26 cellular contexts compared by ENCODE assay signal in genomic region chr12:42631507-42631906, GRCh38. TPM values are rescaled to one million over a fixed set of nuclear protein-coding genes. Genes with fewer than 3 reads are reported as not detected.
DNase-seq lines count a peak whose midpoint lies in the region; ATAC-seq, FAIRE-seq and TF ChIP-seq lines count a peak whose summit lies in the region.
"Had no signal": no experiment of that assay in that cellular context is flagged by ENCODE, and none has a peak within 500 bp of the region (broad histone marks: within the 10 kb centered on the region; RNA-seq: fewer than 3 reads in every experiment).

No MANE protein-coding gene starts in this region.

- TF ChIP-seq RAD21 in K562 (CRISPR knock-in tag; conservative IDR thresholded peaks at IDR 0.05 in 1 of 2, IDR thresholded peaks at IDR 0.05 in 1 of 2) = no peak

- no peaks in the 10 kb centered on the region for H3K36me3 ChIP-seq in K562 (ENCODE audit: control insufficient read depth, insufficient read depth, low read length)
- H3K36me3 ChIP-seq: gastrocnemius medialis, stomach, upper lobe of left lung, WERI-Rb-1 had no signal

- in situ Hi-C loops in K562 (cut with MboI) = no loop called here

- H3K4me3 Mint-ChIP-seq in Calu3 (ENCODE audit: low read depth, unreplicated experiment) = no peak overlapping the region
- no peak overlapping the region for H3K4me3 Mint-ChIP-seq in nephron
- H3K4me3 Mint-ChIP-seq in effector memory CD8-positive, alpha-beta T cell = no peak overlapping the region
- H3K4me3 Mint-ChIP-seq: activated CD4-positive, alpha-beta memory T cell treated with anti-CD3 and anti-CD28 coated beads for 36 hours; activated naive CD4-positive, alpha-beta T cell treated with anti-CD3 and anti-CD28 coated beads, Interleukin-2, amount 50 U/mL, for 24 hours; activated T-cell treated with anti-CD3 and anti-CD28 coated beads, Interleukin-2, amount 50 U/mL, for 4 hours; brain; CD8-positive, alpha-beta T cell; IgD-negative memory B cell had no signal

- no peak for TF ChIP-seq EP300 in K562 (IDR thresholded peaks at IDR 0.05; ENCODE audit: low read length)

- H4K20me1 ChIP-seq in K562 (replicated peaks; ENCODE audit: control insufficient read depth, insufficient read depth, low read length) = no peaks in the 10 kb centered on the region

- no peak overlapping the region for H2AFZ ChIP-seq in K562 (ENCODE audit: low read depth, low read length)

- 37% methylated on average over 1 of the region's 1 CpG for WGBS in K562 (ENCODE audit: insufficient coverage, low coverage, missing lambda C conversion rate)

- no peak for DNase-seq in Calu3
- peak; percentile 98 for DNase-seq in NOMO-1 treated with DMSO at 0.1 percent for 48 hours (lab: John Stamatoyannopoulos, UW; ENCODE audit: unreplicated experiment)
- DNase-seq in K562 (ENCODE audit: extremely low read depth in 1 of 4, low spot score in 3 of 4) = no peak
- no peak for DNase-seq in effector memory CD8-positive, alpha-beta T cell
- no peak for DNase-seq in RWPE1 (ENCODE audit: low spot score)
- DNase-seq: ACHN; activated CD4-positive, alpha-beta memory T cell treated with anti-CD3 and anti-CD28 coated beads for 36 hours; activated T-cell treated with anti-CD3 and anti-CD28 coated beads, Interleukin-2, amount 50 U/mL, for 4 hours; CD8-positive, alpha-beta T cell; cortex of kidney; DMS79; gastrocnemius medialis; H7; NCI-H1105 treated with DMSO at 0.1 percent for 48 hours; stomach; upper lobe of left lung; WERI-Rb-1 had no signal

- BruUV-seq in Calu3 (replicated peaks; lab: Mats Ljungman, UMichigan) (no TSS peak), K562 (replicated peaks; lab: Mats Ljungman, UMichigan) (no TSS peak)

- TF ChIP-seq CTCF in Calu3 (IDR thresholded peaks at IDR 0.05; ENCODE audit: unreplicated experiment) (no peak), K562 (IDR thresholded peaks at IDR 0.05 in 2 of 3, conservative IDR thresholded peaks at IDR 0.05 in 1 of 3; ENCODE audit: insufficient read depth in 2 of 3, low read depth in 1 of 3, low read length in 3 of 3) (no peak), nephron (IDR thresholded peaks at IDR 0.05; ENCODE audit: unreplicated experiment in 3 of 3) (no peak), RWPE1 (conservative IDR thresholded peaks at IDR 0.05; ENCODE audit: low read depth) (no peak)

- H3K27ac Mint-ChIP-seq in Calu3 (ENCODE audit: unreplicated experiment) (peak overlapping the region; percentile 17), nephron (peak overlapping the region; percentile 11 to 56 (median 25))
- H3K27ac Mint-ChIP-seq in effector memory CD8-positive, alpha-beta T cell = no peak overlapping the region
- H3K27ac Mint-ChIP-seq: activated CD4-positive, alpha-beta memory T cell treated with anti-CD3 and anti-CD28 coated beads for 36 hours; activated naive CD4-positive, alpha-beta T cell treated with anti-CD3 and anti-CD28 coated beads, Interleukin-2, amount 50 U/mL, for 24 hours; CD8-positive, alpha-beta T cell; IgD-negative memory B cell had no signal

- no peaks in the 10 kb centered on the region for H3K79me2 ChIP-seq in K562 (ENCODE audit: control insufficient read depth, insufficient read depth, low read length)

- no peak for TF ChIP-seq POLR2A in K562 (conservative IDR thresholded peaks at IDR 0.05)

- H3K9me1 ChIP-seq in K562 (ENCODE audit: control insufficient read depth, insufficient read depth, low read length) = no peaks in the 10 kb centered on the region

- no peaks in the 10 kb centered on the region for H3K4me1 ChIP-seq in K562 (replicated peaks in 1 of 2; ENCODE audit: control insufficient read depth in 2 of 2, insufficient read depth in 2 of 2, low read length in 2 of 2)
- H3K4me1 ChIP-seq: stomach, upper lobe of left lung had no signal

- H3K4me3 ChIP-seq in K562 = no peak overlapping the region
- H3K4me3 ChIP-seq: gastrocnemius medialis, stomach, upper lobe of left lung had no signal

- H3K27ac ChIP-seq in K562 (ENCODE audit: extremely low read depth, low read depth, low read length) (no peak overlapping the region), RWPE1 (no peak overlapping the region)
- H3K27ac ChIP-seq: gastrocnemius medialis, stomach, upper lobe of left lung, WERI-Rb-1 had no signal

- no peaks in the 10 kb centered on the region for H3K9me3 ChIP-seq in K562 (replicated peaks; ENCODE audit: control insufficient read depth, insufficient read depth, low read depth, low read length)
- H3K9me3 ChIP-seq: gastrocnemius medialis, stomach, upper lobe of left lung had no signal

- ATAC-seq in K562 = no peak
- ATAC-seq in GM21723 (IDR thresholded peaks at IDR 0.05; ENCODE audit: unreplicated experiment) = no peak
- no peak for ATAC-seq in GM21390 (IDR thresholded peaks at IDR 0.05; ENCODE audit: unreplicated experiment)
- ATAC-seq in effector memory CD8-positive, alpha-beta T cell (replicated peaks) = no peak
- ATAC-seq: activated T-cell treated with anti-CD3 and anti-CD28 coated beads, Interleukin-2, amount 50 U/mL, for 4 hours; CD8-positive, alpha-beta T cell; gastrocnemius medialis; left lobe of liver; sciatic nerve had no signal

- CTCF ChIA-PET in Calu3 (lab: Charles Lee) = no interaction called here
- CTCF ChIA-PET in K562 (lab: Yijun Ruan, JAX; ENCODE audit: low intra/inter-chr PET ratio) = no interaction called here
- CTCF ChIA-PET in RWPE1 (lab: Yijun Ruan, JAX) = no interaction called here

- no peak overlapping the region for H3K9ac ChIP-seq in K562 (ENCODE audit: insufficient read depth in 1 of 2, low read depth in 2 of 2, low read length in 2 of 2)

- H3K4me2 ChIP-seq in K562 (ENCODE audit: insufficient read depth, low read length) = no peak overlapping the region

- no peaks in the 10 kb centered on the region for H3K36me3 Mint-ChIP-seq in Calu3 (ENCODE audit: insufficient read depth, unreplicated experiment)
- H3K36me3 Mint-ChIP-seq in nephron (ENCODE audit: low read depth) = no peaks in the 10 kb centered on the region
- H3K36me3 Mint-ChIP-seq in effector memory CD8-positive, alpha-beta T cell (ENCODE audit: insufficient read depth) = no peaks in the 10 kb centered on the region
- H3K36me3 Mint-ChIP-seq: activated CD4-positive, alpha-beta memory T cell treated with anti-CD3 and anti-CD28 coated beads for 36 hours; activated naive CD4-positive, alpha-beta T cell treated with anti-CD3 and anti-CD28 coated beads, Interleukin-2, amount 50 U/mL, for 24 hours; brain; CD8-positive, alpha-beta T cell; IgD-negative memory B cell had no signal

- no peaks in the 10 kb centered on the region for H3K27me3 ChIP-seq in K562 (ENCODE audit: control insufficient read depth in 2 of 2, insufficient read depth in 2 of 2, low read length in 2 of 2)
- H3K27me3 ChIP-seq: gastrocnemius medialis, stomach, upper lobe of left lung had no signal

- intact Hi-C loops in Calu3 (cut with micrococcal nuclease; ENCODE audit: unreplicated experiment) = no loop called here
- intact Hi-C loops in K562 (cut with micrococcal nuclease) = no loop called here

- no peaks in the 10 kb centered on the region for H3K9me3 Mint-ChIP-seq in Calu3 (ENCODE audit: low read depth, unreplicated experiment)
- peaks cover 10% of the 10 kb centered on the region for H3K9me3 Mint-ChIP-seq in nephron
- H3K9me3 Mint-ChIP-seq in effector memory CD8-positive, alpha-beta T cell = peaks cover 0 to 2% of the 10 kb centered on the region in 2 donors
- H3K9me3 Mint-ChIP-seq: activated CD4-positive, alpha-beta memory T cell treated with anti-CD3 and anti-CD28 coated beads for 36 hours; activated naive CD4-positive, alpha-beta T cell treated with anti-CD3 and anti-CD28 coated beads, Interleukin-2, amount 50 U/mL, for 24 hours; activated T-cell treated with anti-CD3 and anti-CD28 coated beads, Interleukin-2, amount 50 U/mL, for 4 hours; CD8-positive, alpha-beta T cell had no signal

- H3K4me1 Mint-ChIP-seq in Calu3 (ENCODE audit: low read depth, unreplicated experiment) (no peaks in the 10 kb centered on the region), nephron (peaks cover 36% of the 10 kb centered on the region)
- H3K4me1 Mint-ChIP-seq in effector memory CD8-positive, alpha-beta T cell (ENCODE audit: low read depth in 2 of 2) = no peaks in the 10 kb centered on the region
- H3K4me1 Mint-ChIP-seq: activated naive CD4-positive, alpha-beta T cell treated with anti-CD3 and anti-CD28 coated beads, Interleukin-2, amount 50 U/mL, for 24 hours; IgD-negative memory B cell had no signal

- H3K27me3 Mint-ChIP-seq in Calu3 (ENCODE audit: unreplicated experiment) = no peaks in the 10 kb centered on the region
- H3K27me3 Mint-ChIP-seq in nephron (ENCODE audit: low read depth) = no peaks in the 10 kb centered on the region
- H3K27me3 Mint-ChIP-seq in effector memory CD8-positive, alpha-beta T cell = no peaks in the 10 kb centered on the region
- H3K27me3 Mint-ChIP-seq: activated CD4-positive, alpha-beta memory T cell treated with anti-CD3 and anti-CD28 coated beads for 36 hours; activated naive CD4-positive, alpha-beta T cell treated with anti-CD3 and anti-CD28 coated beads, Interleukin-2, amount 50 U/mL, for 24 hours had no signal

- no peak for FAIRE-seq in K562 (lab: Jason Lieb, UNC)
- FAIRE-seq: endothelial cell of umbilical vein had no signal

- POLR2A ChIA-PET in K562 (lab: Yijun Ruan, JAX) (interaction anchor here (0.6 kb wide), 1 partner anchor 22 kb away, joined by 4 read pairs; no protein-coding TSS in a partner anchor), RWPE1 (lab: Yijun Ruan, JAX; ENCODE audit: low non-redundant PET) (no interaction called here)

TF ChIP-seq in K562, 482 proteins besides CTCF, POLR2A, EP300 and RAD21 (continues in another document):
- TF ChIP-seq ZNF699 (CRISPR knock-in tag; IDR thresholded peaks at IDR 0.05; ENCODE audit: insufficient replicate concordance) (no peak), ARID2 (IDR thresholded peaks at IDR 0.05) (no peak), ZNF586 (CRISPR knock-in tag; conservative IDR thresholded peaks at IDR 0.05) (no peak), GABPB2 (CRISPR knock-in tag; conservative IDR thresholded peaks at IDR 0.05) (no peak)

RNA-seq across cellular contexts. Expression of gene PRICKLE1, which starts 42.0 kb away (rescaled TPM):
- total RNA-seq in Calu3 (2022) (7.0 and 12.7 TPM in 2 replicates), K562 (2014; rRNA removed) (0.08 and 0.23 TPM in 2 replicates), K562 (2014; rRNA removed; fragmentation: Illumina TruSeq; extraction: Trizol) (0.22 and 0.67 TPM in 2 replicates), K562 (2015; rRNA removed; fragmentation: Illumina TruSeq; extraction: Trizol) (0.60 and 0.65 TPM in 2 replicates), K562 (2021) (0.58 and 0.67 TPM in 2 replicates)
- 0.76 and 0.93 TPM in 2 replicates for total RNA-seq in K562 (2011; cell fraction: chromatin; rRNA removed; ENCODE audit: low replicate concordance)
- total RNA-seq in K562 (2011; cell fraction: nucleolus; rRNA removed) = 0.66 and 0.67 TPM in 2 replicates
- total RNA-seq in K562 (2011; cell fraction: nucleoplasm; rRNA removed) = 1.2 and 2.2 TPM in 2 replicates
- polyA plus RNA-seq in K562 (2011; rRNA removed) (0.79 and 0.85 TPM in 2 replicates), K562 (2014; fragmentation: Illumina TruSeq; extraction: Trizol) (0.31 and 0.57 TPM in 2 replicates), K562 (2014; fragmentation: Nextera tagmentation; extraction: Ambion mirVana) (under 1 TPM; 0.31 to 0.39 TPM), K562 (2014; rRNA removed) (0.29 and 0.76 TPM in 2 replicates)
- polyA plus RNA-seq in K562 (2011; cell fraction: cytosol; rRNA removed) = 0.34 and 1.2 TPM in 2 replicates
- polyA plus RNA-seq in K562 (2011; cell fraction: nucleus; rRNA removed) = 1.1 and 1.4 TPM in 2 replicates
- polyA plus RNA-seq in K562 (2012) = 0.73 and 0.89 TPM in 2 replicates
- 2.0 and 9.8 TPM in 2 replicates for polyA minus RNA-seq in K562 (2011; rRNA and poly(A)+ RNA removed)
- 3.6 and 10.5 TPM in 2 replicates for polyA minus RNA-seq in K562 (2011; cell fraction: cytosol; rRNA and poly(A)+ RNA removed)
- polyA minus RNA-seq in K562 (2011; cell fraction: nucleus; rRNA and poly(A)+ RNA removed) = 2.3 and 6.4 TPM in 2 replicates
- total RNA-seq: activated CD4-positive, alpha-beta memory T cell treated with anti-CD3 and anti-CD28 coated beads for 36 hours; activated T-cell treated with anti-CD3 and anti-CD28 coated beads, Interleukin-2, amount 50 U/mL, for 4 hours had no signal

Comparison
In these comparisons a context has a peak if more than half of its experiments do, and no peak if none do; other contexts are left out.
1. H3K27ac Mint-ChIP-seq: peak in Calu3 (single experiment) and nephron (3 of 3); none in effector memory CD8-positive, alpha-beta T cell (0 of 2).